ENCODE assay signal across 1 cellular context in genomic region chr1:109388884-109389637, GRCh38.
TF ChIP-seq lines count a peak whose summit lies in the region.

No MANE protein-coding gene starts in this region.

TF ChIP-seq in K562, 482 proteins besides CTCF, POLR2A, EP300 and RAD21 (continued from another document and continues in another):
- no peak for TF ChIP-seq CUX1 (CRISPR knock-in tag; IDR thresholded peaks at IDR 0.05)
- no peak for TF ChIP-seq NR1H2 (CRISPR knock-in tag; IDR thresholded peaks at IDR 0.05)
- no peak for TF ChIP-seq ZFP91 (CRISPR knock-in tag; IDR thresholded peaks at IDR 0.05)
- no peak for TF ChIP-seq ZBTB26 (CRISPR knock-in tag; IDR thresholded peaks at IDR 0.05)
- no peak for TF ChIP-seq ZNF263 (CRISPR knock-in tag; IDR thresholded peaks at IDR 0.05; ENCODE audit: borderline replicate concordance)
- TF ChIP-seq ELK1 (CRISPR knock-in tag; IDR thresholded peaks at IDR 0.05) = no peak
- TF ChIP-seq FOXJ3 (CRISPR knock-in tag; IDR thresholded peaks at IDR 0.05) = no peak
- peak; percentile 51; the same call in 1 of the 2 replicates for TF ChIP-seq MXI1 (IDR thresholded peaks at IDR 0.05; ENCODE audit: low read depth, low read length)
- TF ChIP-seq NCOR1 (IDR thresholded peaks at IDR 0.05) = peak; percentile 16; the same call in 1 of the 2 replicates
- peak; percentile 68; the same call in 1 of the 2 replicates for TF ChIP-seq POLR2AphosphoS5 (IDR thresholded peaks at IDR 0.05; ENCODE audit: control insufficient read depth, insufficient read depth, low read depth, low read length)
- TF ChIP-seq ZNF217 (CRISPR knock-in tag; IDR thresholded peaks at IDR 0.05) = no peak
- TF ChIP-seq FOS (IDR thresholded peaks at IDR 0.05; ENCODE audit: extremely low read depth, insufficient read length) = no peak
- 0 out of 2 replicates have a peak, but pooled peaks have one; percentile 1 for TF ChIP-seq SP1 (CRISPR knock-in tag; IDR thresholded peaks at IDR 0.05)
- TF ChIP-seq EGR1 (conservative IDR thresholded peaks at IDR 0.05) = peak; percentile 63; the same call in 1 of the 2 replicates
- TF ChIP-seq ZNF518B (CRISPR knock-in tag; IDR thresholded peaks at IDR 0.05) = no peak
- no peak for TF ChIP-seq CHAMP1 (IDR thresholded peaks at IDR 0.05)
- 0 out of 4 replicates have a peak, but pooled peaks of 1 of the 2 experiments have one; percentile 57 for TF ChIP-seq SRF (CRISPR knock-in tag; IDR thresholded peaks at IDR 0.05)
- 0 out of 2 replicates have a peak, but pooled peaks have one; percentile 17 for TF ChIP-seq TRIM28 (IDR thresholded peaks at IDR 0.05)
- TF ChIP-seq ZNF445 (CRISPR knock-in tag; IDR thresholded peaks at IDR 0.05; ENCODE audit: low read depth) = 0 out of 2 replicates have a peak, but pooled peaks have one; percentile 47
- no peak for TF ChIP-seq ZNF384 (IDR thresholded peaks at IDR 0.05; ENCODE audit: low read depth, low read length)
- peak; percentile 45 for TF ChIP-seq MEIS2 (IDR thresholded peaks at IDR 0.05; ENCODE audit: partially characterized antibody)
- TF ChIP-seq KLF6 (CRISPR knock-in tag; IDR thresholded peaks at IDR 0.05; ENCODE audit: borderline replicate concordance) = no peak
- no peak for TF ChIP-seq MAFF (IDR thresholded peaks at IDR 0.05; ENCODE audit: low read length)
- no peak for TF ChIP-seq PHB (CRISPR knock-in tag; IDR thresholded peaks at IDR 0.05)
- TF ChIP-seq ZNF282 (CRISPR knock-in tag; IDR thresholded peaks at IDR 0.05) = no peak
- peak in 1 of 2 experiments; percentile 39; a peak in 1 of 4 replicates for TF ChIP-seq HDAC1 (IDR thresholded peaks at IDR 0.05)
- TF ChIP-seq TGIF2 (CRISPR knock-in tag; IDR thresholded peaks at IDR 0.05) = no peak
- TF ChIP-seq SIX5 (IDR thresholded peaks at IDR 0.05; ENCODE audit: borderline replicate concordance in 1 of 2, insufficient read depth in 1 of 2, low read depth in 1 of 2, low read length in 2 of 2) = no peak
- no peak for TF ChIP-seq PRPF4 (IDR thresholded peaks at IDR 0.05; ENCODE audit: insufficient read depth, low read depth, low read length, poor library complexity, severe bottlenecking)
- TF ChIP-seq BRD9 (IDR thresholded peaks at IDR 0.05; ENCODE audit: low read depth, partially characterized antibody) = no peak
- peak; percentile 57 for TF ChIP-seq TAL1 (IDR thresholded peaks at IDR 0.05)
- TF ChIP-seq TEAD1 (CRISPR knock-in tag; IDR thresholded peaks at IDR 0.05) = no peak
- TF ChIP-seq ESRRA (IDR thresholded peaks at IDR 0.05; ENCODE audit: borderline replicate concordance, low read depth) = 0 out of 2 replicates have a peak, but pooled peaks have one; percentile 10
- TF ChIP-seq RBFOX2 (IDR thresholded peaks at IDR 0.05; ENCODE audit: low read depth, low read length) = peak; percentile 67; the same call in 1 of the 2 replicates
- TF ChIP-seq SFPQ (IDR thresholded peaks at IDR 0.05; ENCODE audit: low read depth, low read length) = no peak
- no peak for TF ChIP-seq ZNF121 (CRISPR knock-in tag; conservative IDR thresholded peaks at IDR 0.05)
- no peak for TF ChIP-seq ESRRB (CRISPR knock-in tag; IDR thresholded peaks at IDR 0.05; ENCODE audit: borderline replicate concordance)
- peak; percentile 74 for TF ChIP-seq SMARCA4 (IDR thresholded peaks at IDR 0.05)
- no peak for TF ChIP-seq DLX4 (CRISPR knock-in tag; IDR thresholded peaks at IDR 0.05)
- TF ChIP-seq SMARCC2 (IDR thresholded peaks at IDR 0.05; ENCODE audit: low read depth) = 0 out of 2 replicates have a peak, but pooled peaks have one; percentile 16
- no peak for TF ChIP-seq SNAPC5 (CRISPR knock-in tag; IDR thresholded peaks at IDR 0.05)
- no peak for TF ChIP-seq ZNF589 (CRISPR knock-in tag; IDR thresholded peaks at IDR 0.05; ENCODE audit: low read depth)
- TF ChIP-seq HNRNPH1 (optimal IDR thresholded peaks at IDR 0.05; ENCODE audit: low read depth, low read length) = no peak
- no peak for TF ChIP-seq ZNF76 (CRISPR knock-in tag; IDR thresholded peaks at IDR 0.05; ENCODE audit: borderline replicate concordance)
- peak in 1 of 2 experiments; percentile 35; a peak in 1 of 3 replicates for TF ChIP-seq CBX3 (IDR thresholded peaks at IDR 0.05; ENCODE audit: borderline replicate concordance in 1 of 2, low read length in 2 of 2)
- TF ChIP-seq JUN (IDR thresholded peaks at IDR 0.05; ENCODE audit: borderline replicate concordance, low read depth, low read length) = 0 out of 2 replicates have a peak, but pooled peaks have one; percentile 23
- TF ChIP-seq JUN (CRISPR knock-in tag; IDR thresholded peaks at IDR 0.05; ENCODE audit: borderline replicate concordance) = no peak
- TF ChIP-seq TBP (optimal IDR thresholded peaks at IDR 0.05; ENCODE audit: low read depth, low read length) = no peak
- no peak for TF ChIP-seq ETV6 (IDR thresholded peaks at IDR 0.05; ENCODE audit: borderline replicate concordance in 1 of 2, low read depth in 2 of 2, low read length in 1 of 2)
- TF ChIP-seq ETV6 (CRISPR knock-in tag; IDR thresholded peaks at IDR 0.05; ENCODE audit: borderline replicate concordance) = no peak
- TF ChIP-seq ZNF212 (CRISPR knock-in tag; IDR thresholded peaks at IDR 0.05) = 0 out of 2 replicates have a peak, but pooled peaks have one; percentile 23
